10 cellular contexts compared by ENCODE assay signal in the genomic region with DNA sequence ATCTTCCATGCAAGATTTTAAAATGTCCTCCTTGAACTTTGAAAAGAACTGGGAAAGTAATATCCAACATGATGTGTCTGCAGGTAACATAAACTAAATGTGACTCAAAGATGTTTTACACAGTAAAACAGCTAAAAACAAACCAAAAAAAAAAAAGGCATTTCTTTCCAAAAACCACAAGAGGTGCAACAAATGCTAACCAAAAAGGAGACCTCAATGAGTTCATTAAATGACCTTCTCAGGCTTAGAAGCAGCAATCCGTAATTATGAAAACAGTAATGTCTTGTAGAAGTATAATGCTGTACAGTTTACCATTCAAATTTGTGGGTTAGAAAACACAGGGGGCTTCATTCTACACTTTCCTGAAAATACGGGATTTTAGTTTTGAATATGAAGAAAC. TPM values are rescaled to one million over a fixed set of nuclear protein-coding genes. Genes with fewer than 3 reads are reported as not detected.
A peak's percentile ranks its signal among the peaks of the same experiment; 100 is the strongest.
DNase-seq lines count a peak whose midpoint lies in the region; ATAC-seq, FAIRE-seq and TF ChIP-seq lines count a peak whose summit lies in the region.
"Had no signal": no experiment of that assay in that cellular context is flagged by ENCODE, and none has a peak within 500 bp of the region (broad histone marks: within the 10 kb centered on the region; RNA-seq: fewer than 3 reads in every experiment).

No MANE protein-coding gene starts in this region.

- peaks cover 78% of the 10 kb centered on the region for H3K79me2 ChIP-seq in DOHH2 (ENCODE audit: control insufficient read depth, low read length)
- peaks cover 71% of the 10 kb centered on the region for H3K79me2 ChIP-seq in PC-9 (ENCODE audit: low read depth)

- WGBS in pancreas, 2 donors = 63 to 65% methylated on average over 2 of the region's 2 CpGs

- peak overlapping the region; percentile 99 for H3K4me3 Mint-ChIP-seq in effector memory CD8-positive, alpha-beta T cell

- ATAC-seq in effector memory CD8-positive, alpha-beta T cell (replicated peaks) = no peak
- no peak for ATAC-seq in pancreas
- no peak for ATAC-seq in HG02938 (IDR thresholded peaks at IDR 0.05; ENCODE audit: unreplicated experiment)
- ATAC-seq in left lobe of liver = no peak

- no peaks in the 10 kb centered on the region for H3K9me2 ChIP-seq in DOHH2 (replicated peaks; ENCODE audit: control insufficient read depth, low read length)
- H3K9me2 ChIP-seq in PC-9 (ENCODE audit: insufficient read depth) = no peaks in the 10 kb centered on the region

- POLR2A ChIA-PET in PC-9 (lab: Charles Lee; ENCODE audit: unreplicated experiment) = no interaction called here

- no peak overlapping the region for H2AFZ ChIP-seq in PC-9

- H3K4me2 ChIP-seq in DOHH2 (ENCODE audit: low read length) (peak overlapping the region; percentile 75), PC-9 (peak overlapping the region; percentile 88)

- no peaks in the 10 kb centered on the region for H3K9me3 Mint-ChIP-seq in effector memory CD8-positive, alpha-beta T cell

- TF ChIP-seq CTCF in DOHH2 (IDR thresholded peaks at IDR 0.05; ENCODE audit: low read depth, low read length, poor library complexity, severe bottlenecking) = no peak
- no peak for TF ChIP-seq CTCF in PC-9 (conservative IDR thresholded peaks at IDR 0.05)
- TF ChIP-seq CTCF in pancreas (IDR thresholded peaks at IDR 0.05) = no peak

- H3K4me3 ChIP-seq in DOHH2 (ENCODE audit: low read length) (peak overlapping the region; percentile 82), PC-9 (peak overlapping the region; percentile 73), pancreas (peak overlapping the region in 1 of 4 donors; percentile 87)

- CTCF ChIA-PET in PC-9 (lab: Charles Lee) = no interaction called here

- peaks cover 49 to 65% of the 10 kb centered on the region in 2 donors for H3K4me1 Mint-ChIP-seq in effector memory CD8-positive, alpha-beta T cell (ENCODE audit: low read depth in 2 of 2)

- H3K36me3 Mint-ChIP-seq in effector memory CD8-positive, alpha-beta T cell (ENCODE audit: insufficient read depth) = peaks cover 47% of the 10 kb centered on the region

- H3K27me3 Mint-ChIP-seq in effector memory CD8-positive, alpha-beta T cell = no peaks in the 10 kb centered on the region

- H3K36me3 ChIP-seq in DOHH2 (ENCODE audit: control insufficient read depth, low read length) (peaks cover 51% of the 10 kb centered on the region), PC-9 (ENCODE audit: low read depth) (peaks cover 12% of the 10 kb centered on the region), pancreas (no peaks in the 10 kb centered on the region)

- H3K27ac ChIP-seq in DOHH2 (ENCODE audit: low read depth, low read length) (peak overlapping the region; percentile 75), PC-9 (peak overlapping the region; percentile 86), pancreas (peak overlapping the region in 3 of 4 donors; percentile 75 to 90 (median 89))

- intact Hi-C loops in PC-9 (cut with micrococcal nuclease; ENCODE audit: unreplicated experiment) (loop anchor here (1.0 to 5.0 kb wide), 2 partner anchors 32 to 45 kb away; no protein-coding TSS in a partner anchor), pancreas (cut with DNase I) (no loop called here)

- H3F3A ChIP-seq in DOHH2 (ENCODE audit: control insufficient read depth, insufficient read depth) = peaks cover 25% of the 10 kb centered on the region
- peaks cover 33% of the 10 kb centered on the region for H3F3A ChIP-seq in PC-9 (ENCODE audit: insufficient read depth, low read depth)

- H3K27me3 ChIP-seq in DOHH2 (ENCODE audit: control insufficient read depth, low read length) = no peaks in the 10 kb centered on the region
- no peaks in the 10 kb centered on the region for H3K27me3 ChIP-seq in PC-9 (ENCODE audit: insufficient read depth, low read depth)
- no peaks in the 10 kb centered on the region for H3K27me3 ChIP-seq in pancreas

- peaks cover 58% of the 10 kb centered on the region for H3K4me1 ChIP-seq in DOHH2 (ENCODE audit: control insufficient read depth, low read length)
- H3K4me1 ChIP-seq in PC-9 (replicated peaks; ENCODE audit: insufficient read depth) = peaks cover 34% of the 10 kb centered on the region
- H3K4me1 ChIP-seq in pancreas = peaks cover 5 to 34% (median 17%) of the 10 kb centered on the region in 3 donors

- peak overlapping the region; percentile 96 to 97 for H3K27ac Mint-ChIP-seq in effector memory CD8-positive, alpha-beta T cell

- no peak for DNase-seq in PC-9
- no peak for DNase-seq in effector memory CD8-positive, alpha-beta T cell
- DNase-seq in pancreas = no peak
- no peak for DNase-seq in pons (ENCODE audit: low spot score)
- no peak for DNase-seq in left lobe of liver (ENCODE audit: low spot score)
- DNase-seq in AG20443 (ENCODE audit: low spot score) = no peak
- DNase-seq: NCI-H1417 treated with DMSO at 0.1 percent for 48 hours had no signal

- BruUV-seq in PC-9 (replicated peaks; lab: Mats Ljungman, UMichigan) = no TSS peak

- H3K9me3 ChIP-seq in DOHH2 (ENCODE audit: control insufficient read depth, insufficient read depth, low read length) = no peaks in the 10 kb centered on the region
- no peaks in the 10 kb centered on the region for H3K9me3 ChIP-seq in PC-9 (ENCODE audit: insufficient read depth, low read depth)
- H3K9me3 ChIP-seq in pancreas = no peaks in the 10 kb centered on the region

- no peak for FAIRE-seq in pancreas (lab: Jason Lieb, UNC)
- FAIRE-seq: endometrium had no signal

- peaks cover 36% of the 10 kb centered on the region for H4K20me1 ChIP-seq in DOHH2 (ENCODE audit: control insufficient read depth, insufficient read depth, low read depth, low read length)
- H4K20me1 ChIP-seq in PC-9 (ENCODE audit: insufficient read depth) = peaks cover 31% of the 10 kb centered on the region

RNA-seq across cellular contexts. Expression of gene RNF145, which starts 2.5 kb away (rescaled TPM):
- total RNA-seq in PC-9 (2021) (48.2 and 54.5 TPM in 2 replicates), pancreas (10 to 100 TPM; 10.2 to 29.5 (median 14.5) TPM), left lobe of liver (8.4 TPM)
- polyA plus RNA-seq in pancreas = 10 to 100 TPM in 1 of 2 donors, 1 to 10 TPM in 1; 6.9 to 33.6 TPM

RNA-seq across cellular contexts. Expression of gene UBLCP1, which starts 56.3 kb away (rescaled TPM):
- total RNA-seq in PC-9 (2021) = 22.1 and 27.8 TPM in 2 replicates
- total RNA-seq in pancreas = 10 to 100 TPM in 3 of 6 donors, 1 to 10 TPM in 3; 6.2 to 11.2 (median 9.8) TPM
- polyA plus RNA-seq in pancreas = 10 to 100 TPM; 10.5 to 11.7 TPM
- 5.9 TPM for total RNA-seq in left lobe of liver
